Comparison of ENCODE assay signal across 1 cellular context in genomic region chr2:32063310-32064020, GRCh38.
TF ChIP-seq lines count a peak whose summit lies in the region.

Gene SPAST (plus strand): TSS chr2:32063556. CDS start chr2:32063832, 276 bp downstream.

TF ChIP-seq in K562, 482 proteins besides CTCF, POLR2A, EP300 and RAD21 (continued from another document and continues in another):
- TF ChIP-seq ZBTB43 (CRISPR knock-in tag; IDR thresholded peaks at IDR 0.05): peak; percentile 10; the same call in 1 of the 2 replicates
- peak; percentile 8; the same call in 1 of the 2 replicates for TF ChIP-seq C11orf30 (IDR thresholded peaks at IDR 0.05; ENCODE audit: low read depth)
- peak; percentile 59 to 68; a peak in 3 of 4 replicates for TF ChIP-seq SIX5 (IDR thresholded peaks at IDR 0.05; ENCODE audit: borderline replicate concordance in 1 of 2, insufficient read depth in 1 of 2, low read depth in 1 of 2, low read length in 2 of 2)
- TF ChIP-seq DACH1 (IDR thresholded peaks at IDR 0.05; ENCODE audit: partially characterized antibody): peak; percentile 3
- peak in 2 of 3 experiments; percentile 51 to 61 for TF ChIP-seq YY1 (IDR thresholded peaks at IDR 0.05; ENCODE audit: borderline replicate concordance in 1 of 3, control insufficient read depth in 1 of 3, extremely low read depth in 1 of 3, insufficient read depth in 3 of 3, insufficient read length in 1 of 3, insufficient replicate concordance in 2 of 3, low read depth in 1 of 3, low read length in 2 of 3)
- TF ChIP-seq FOSL1 (tag; conservative IDR thresholded peaks at IDR 0.05): peak; percentile 45; the same call in 1 of the 2 replicates
- TF ChIP-seq KAT7 (CRISPR knock-in tag; IDR thresholded peaks at IDR 0.05; ENCODE audit: borderline replicate concordance): 0 out of 2 replicates have a peak, but pooled peaks have one; percentile 34
- no peak for TF ChIP-seq NR2C2 (CRISPR knock-in tag; IDR thresholded peaks at IDR 0.05)
- peak; percentile 74; the same call in 1 of the 2 replicates for TF ChIP-seq NR2C2 (tag; IDR thresholded peaks at IDR 0.05)
- no peak for TF ChIP-seq ZNF75A (CRISPR knock-in tag; IDR thresholded peaks at IDR 0.05)
- peak in 1 of 2 experiments; percentile 64; a peak in 1 of 4 replicates for TF ChIP-seq NONO (IDR thresholded peaks at IDR 0.05; ENCODE audit: low read depth in 2 of 2, low read length in 1 of 2)
- TF ChIP-seq, protein P1, sequence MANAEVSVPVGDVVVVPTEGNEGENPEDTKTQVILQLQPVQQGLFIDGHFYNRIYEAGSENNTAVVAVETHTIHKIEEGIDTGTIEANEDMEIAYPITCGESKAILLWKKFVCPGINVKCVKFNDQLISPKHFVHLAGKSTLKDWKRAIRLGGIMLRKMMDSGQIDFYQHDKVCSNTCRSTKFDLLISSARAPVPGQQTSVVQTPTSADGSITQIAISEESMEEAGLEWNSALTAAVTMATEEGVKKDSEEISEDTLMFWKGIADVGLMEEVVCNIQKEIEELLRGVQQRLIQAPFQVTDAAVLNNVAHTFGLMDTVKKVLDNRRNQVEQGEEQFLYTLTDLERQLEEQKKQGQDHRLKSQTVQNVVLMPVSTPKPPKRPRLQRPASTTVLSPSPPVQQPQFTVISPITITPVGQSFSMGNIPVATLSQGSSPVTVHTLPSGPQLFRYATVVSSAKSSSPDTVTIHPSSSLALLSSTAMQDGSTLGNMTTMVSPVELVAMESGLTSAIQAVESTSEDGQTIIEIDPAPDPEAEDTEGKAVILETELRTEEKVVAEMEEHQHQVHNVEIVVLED (CRISPR knock-in tag; IDR thresholded peaks at IDR 0.05): peak; percentile 99
- peak in 1 of 2 experiments; percentile 27; a peak in 1 of 4 replicates for TF ChIP-seq TEAD1 (CRISPR knock-in tag; IDR thresholded peaks at IDR 0.05)
- TF ChIP-seq DNMT1 (IDR thresholded peaks at IDR 0.05): no peak
- peak; percentile 87 for TF ChIP-seq RBFOX2 (IDR thresholded peaks at IDR 0.05; ENCODE audit: low read depth, low read length)
- TF ChIP-seq PHTF2 (CRISPR knock-in tag; IDR thresholded peaks at IDR 0.05): no peak
- TF ChIP-seq ZBTB17 (CRISPR knock-in tag; IDR thresholded peaks at IDR 0.05): peak; percentile 99
- peak; percentile 71 for TF ChIP-seq BHLHE40 (IDR thresholded peaks at IDR 0.05; ENCODE audit: low read length)
- peak; percentile 64; the same call in 1 of the 2 replicates for TF ChIP-seq SOX6 (IDR thresholded peaks at IDR 0.05)
- peak; percentile 86 for TF ChIP-seq CREB1 (IDR thresholded peaks at IDR 0.05)
- peak; percentile 87 for TF ChIP-seq CREB1 (CRISPR knock-in tag; IDR thresholded peaks at IDR 0.05)
- TF ChIP-seq NCOA6 (IDR thresholded peaks at IDR 0.05): peak; percentile 84
- TF ChIP-seq TBP (optimal IDR thresholded peaks at IDR 0.05; ENCODE audit: low read depth, low read length): peak; percentile 55
- TF ChIP-seq MTA3 (IDR thresholded peaks at IDR 0.05; ENCODE audit: borderline replicate concordance): peak; percentile 20; the same call in 1 of the 2 replicates
- TF ChIP-seq HMGN3 (IDR thresholded peaks at IDR 0.05; ENCODE audit: borderline replicate concordance, extremely low read depth, insufficient read length, low read depth, low read length): peak; percentile 70
- peak; percentile 73; the same call in 1 of the 2 replicates for TF ChIP-seq CUX1 (CRISPR knock-in tag; IDR thresholded peaks at IDR 0.05)
- peak; percentile 56; the same call in 1 of the 2 replicates for TF ChIP-seq ESRRA (IDR thresholded peaks at IDR 0.05; ENCODE audit: borderline replicate concordance, low read depth)
- TF ChIP-seq SIN3A (IDR thresholded peaks at IDR 0.05; ENCODE audit: borderline replicate concordance in 2 of 2, control insufficient read depth in 1 of 2, low read depth in 2 of 2, low read length in 2 of 2): peak; percentile 81 to 85; a peak in 2 of 4 replicates
- TF ChIP-seq TSC22D4 (tag; IDR thresholded peaks at IDR 0.05): no peak
- TF ChIP-seq EGR1 (conservative IDR thresholded peaks at IDR 0.05): peak; percentile 84
- no peak for TF ChIP-seq OTX1 (CRISPR knock-in tag; IDR thresholded peaks at IDR 0.05)
- TF ChIP-seq MBD2 (IDR thresholded peaks at IDR 0.05; ENCODE audit: borderline replicate concordance, low read depth): peak; percentile 71
- peak; percentile 91 for TF ChIP-seq ZNF143 (CRISPR knock-in tag; IDR thresholded peaks at IDR 0.05)
- TF ChIP-seq, protein P2, sequence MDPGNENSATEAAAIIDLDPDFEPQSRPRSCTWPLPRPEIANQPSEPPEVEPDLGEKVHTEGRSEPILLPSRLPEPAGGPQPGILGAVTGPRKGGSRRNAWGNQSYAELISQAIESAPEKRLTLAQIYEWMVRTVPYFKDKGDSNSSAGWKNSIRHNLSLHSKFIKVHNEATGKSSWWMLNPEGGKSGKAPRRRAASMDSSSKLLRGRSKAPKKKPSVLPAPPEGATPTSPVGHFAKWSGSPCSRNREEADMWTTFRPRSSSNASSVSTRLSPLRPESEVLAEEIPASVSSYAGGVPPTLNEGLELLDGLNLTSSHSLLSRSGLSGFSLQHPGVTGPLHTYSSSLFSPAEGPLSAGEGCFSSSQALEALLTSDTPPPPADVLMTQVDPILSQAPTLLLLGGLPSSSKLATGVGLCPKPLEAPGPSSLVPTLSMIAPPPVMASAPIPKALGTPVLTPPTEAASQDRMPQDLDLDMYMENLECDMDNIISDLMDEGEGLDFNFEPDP (CRISPR knock-in tag; IDR thresholded peaks at IDR 0.05): no peak
- peak; percentile 69 for TF ChIP-seq POLR2B (IDR thresholded peaks at IDR 0.05; ENCODE audit: low read depth, partially characterized antibody)
- TF ChIP-seq, protein P3, sequence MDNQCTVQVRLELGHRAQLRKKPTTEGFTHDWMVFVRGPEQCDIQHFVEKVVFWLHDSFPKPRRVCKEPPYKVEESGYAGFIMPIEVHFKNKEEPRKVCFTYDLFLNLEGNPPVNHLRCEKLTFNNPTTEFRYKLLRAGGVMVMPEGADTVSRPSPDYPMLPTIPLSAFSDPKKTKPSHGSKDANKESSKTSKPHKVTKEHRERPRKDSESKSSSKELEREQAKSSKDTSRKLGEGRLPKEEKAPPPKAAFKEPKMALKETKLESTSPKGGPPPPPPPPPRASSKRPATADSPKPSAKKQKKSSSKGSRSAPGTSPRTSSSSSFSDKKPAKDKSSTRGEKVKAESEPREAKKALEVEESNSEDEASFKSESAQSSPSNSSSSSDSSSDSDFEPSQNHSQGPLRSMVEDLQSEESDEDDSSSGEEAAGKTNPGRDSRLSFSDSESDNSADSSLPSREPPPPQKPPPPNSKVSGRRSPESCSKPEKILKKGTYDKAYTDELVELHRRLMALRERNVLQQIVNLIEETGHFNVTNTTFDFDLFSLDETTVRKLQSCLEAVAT (IDR thresholded peaks at IDR 0.05): peak in 1 of 2 experiments; percentile 99; a peak in 2 of 4 replicates
- TF ChIP-seq, protein P4, sequence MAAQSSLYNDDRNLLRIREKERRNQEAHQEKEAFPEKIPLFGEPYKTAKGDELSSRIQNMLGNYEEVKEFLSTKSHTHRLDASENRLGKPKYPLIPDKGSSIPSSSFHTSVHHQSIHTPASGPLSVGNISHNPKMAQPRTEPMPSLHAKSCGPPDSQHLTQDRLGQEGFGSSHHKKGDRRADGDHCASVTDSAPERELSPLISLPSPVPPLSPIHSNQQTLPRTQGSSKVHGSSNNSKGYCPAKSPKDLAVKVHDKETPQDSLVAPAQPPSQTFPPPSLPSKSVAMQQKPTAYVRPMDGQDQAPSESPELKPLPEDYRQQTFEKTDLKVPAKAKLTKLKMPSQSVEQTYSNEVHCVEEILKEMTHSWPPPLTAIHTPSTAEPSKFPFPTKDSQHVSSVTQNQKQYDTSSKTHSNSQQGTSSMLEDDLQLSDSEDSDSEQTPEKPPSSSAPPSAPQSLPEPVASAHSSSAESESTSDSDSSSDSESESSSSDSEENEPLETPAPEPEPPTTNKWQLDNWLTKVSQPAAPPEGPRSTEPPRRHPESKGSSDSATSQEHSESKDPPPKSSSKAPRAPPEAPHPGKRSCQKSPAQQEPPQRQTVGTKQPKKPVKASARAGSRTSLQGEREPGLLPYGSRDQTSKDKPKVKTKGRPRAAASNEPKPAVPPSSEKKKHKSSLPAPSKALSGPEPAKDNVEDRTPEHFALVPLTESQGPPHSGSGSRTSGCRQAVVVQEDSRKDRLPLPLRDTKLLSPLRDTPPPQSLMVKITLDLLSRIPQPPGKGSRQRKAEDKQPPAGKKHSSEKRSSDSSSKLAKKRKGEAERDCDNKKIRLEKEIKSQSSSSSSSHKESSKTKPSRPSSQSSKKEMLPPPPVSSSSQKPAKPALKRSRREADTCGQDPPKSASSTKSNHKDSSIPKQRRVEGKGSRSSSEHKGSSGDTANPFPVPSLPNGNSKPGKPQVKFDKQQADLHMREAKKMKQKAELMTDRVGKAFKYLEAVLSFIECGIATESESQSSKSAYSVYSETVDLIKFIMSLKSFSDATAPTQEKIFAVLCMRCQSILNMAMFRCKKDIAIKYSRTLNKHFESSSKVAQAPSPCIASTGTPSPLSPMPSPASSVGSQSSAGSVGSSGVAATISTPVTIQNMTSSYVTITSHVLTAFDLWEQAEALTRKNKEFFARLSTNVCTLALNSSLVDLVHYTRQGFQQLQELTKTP (IDR thresholded peaks at IDR 0.05; ENCODE audit: low read depth in 1 of 2, partially characterized antibody in 2 of 2): peak in 1 of 2 experiments; percentile 81
- TF ChIP-seq MYC (IDR thresholded peaks at IDR 0.05; ENCODE audit: low read depth, low read length): peak; percentile 84
- TF ChIP-seq MYC (CRISPR knock-in tag; IDR thresholded peaks at IDR 0.05; ENCODE audit: borderline replicate concordance, low read depth): no peak; the same call in 1 of the 2 replicates
- TF ChIP-seq CBX3 (IDR thresholded peaks at IDR 0.05; ENCODE audit: borderline replicate concordance in 1 of 2, low read length in 2 of 2): peak in 1 of 2 experiments; percentile 1; a peak in 1 of 3 replicates
- peak; percentile 57; the same call in 1 of the 2 replicates for TF ChIP-seq JUN (IDR thresholded peaks at IDR 0.05; ENCODE audit: borderline replicate concordance, low read depth, low read length)
- no peak for TF ChIP-seq JUN (CRISPR knock-in tag; IDR thresholded peaks at IDR 0.05; ENCODE audit: borderline replicate concordance)
- no peak for TF ChIP-seq ZNF518B (CRISPR knock-in tag; IDR thresholded peaks at IDR 0.05)
- TF ChIP-seq FOXM1 (IDR thresholded peaks at IDR 0.05; ENCODE audit: low read depth): peak; percentile 61; the same call in 1 of the 2 replicates
- 0 out of 2 replicates have a peak, but pooled peaks have one; percentile 16 for TF ChIP-seq FOXM1 (CRISPR knock-in tag; IDR thresholded peaks at IDR 0.05; ENCODE audit: low read depth)
- TF ChIP-seq ZNF263 (CRISPR knock-in tag; IDR thresholded peaks at IDR 0.05; ENCODE audit: borderline replicate concordance): peak; percentile 98
